ENCODE assay signal across 9 cellular contexts in genomic region chr10:11035318-11035920, GRCh38. TPM values are rescaled to one million over a fixed set of nuclear protein-coding genes. Genes with fewer than 3 reads are reported as not detected.
DNase-seq lines count a peak whose midpoint lies in the region; ATAC-seq and TF ChIP-seq lines count a peak whose summit lies in the region.
"Had no signal": no experiment of that assay in that cellular context is flagged by ENCODE, and none has a peak within 500 bp of the region (broad histone marks: within the 10 kb centered on the region; RNA-seq: fewer than 3 reads in every experiment).

No MANE protein-coding gene starts in this region.

- intact Hi-C loops in left ventricle myocardium superior (cut with micrococcal nuclease) (loop anchor here (10.0 kb wide), 1 partner anchor 229 kb away; no protein-coding TSS in a partner anchor), gastrocnemius medialis (cut with DNase I; ENCODE audit: low total_unique reads) (loop anchor here (1.0 to 5.0 kb wide), 3 partner anchors 18 to 143 kb away; partner anchors contain the start of gene CELF2)

- no peak overlapping the region for H3K27ac Mint-ChIP-seq in HFFc6

- H3K9me3 ChIP-seq in gastrocnemius medialis = no peaks in the 10 kb centered on the region

- no peak for TF ChIP-seq POLR2A in gastrocnemius medialis (IDR thresholded peaks at IDR 0.05)

- no peaks in the 10 kb centered on the region for H3K36me3 ChIP-seq in gastrocnemius medialis

- in situ Hi-C loops in astrocyte of the spinal cord (cut with HindIII; ENCODE audit: low sequenced_read_pairs) (no loop called here), gastrocnemius medialis (cut with MboI; ENCODE audit: low sequenced_read_pairs in 4 of 4) (no loop called here)

- peak; percentile 81 for ATAC-seq in left ventricle myocardium superior
- peak; percentile 92 to 97 for ATAC-seq in gastrocnemius medialis
- ATAC-seq in GM21360 (IDR thresholded peaks at IDR 0.05; ENCODE audit: unreplicated experiment) = no peak
- no peak for ATAC-seq in GM18858 (IDR thresholded peaks at IDR 0.05; ENCODE audit: unreplicated experiment)
- no peak for ATAC-seq in GM21529 (IDR thresholded peaks at IDR 0.05; ENCODE audit: unreplicated experiment)

- H3K4me3 Mint-ChIP-seq in HFFc6 = no peak overlapping the region

- TF ChIP-seq CTCF in HFFc6 (IDR thresholded peaks at IDR 0.05) = no peak
- no peak for TF ChIP-seq CTCF in astrocyte of the spinal cord (IDR thresholded peaks at IDR 0.05; ENCODE audit: low read depth, low read length)
- TF ChIP-seq CTCF in gastrocnemius medialis (IDR thresholded peaks at IDR 0.05 in 4 of 5, conservative IDR thresholded peaks at IDR 0.05 in 1 of 5) = no peak

- DNase-seq in HFFc6 (peak; percentile 32), astrocyte of the spinal cord (ENCODE audit: low read depth, low spot score) (peak; percentile 79), left ventricle myocardium superior (no peak), gastrocnemius medialis (peak; percentile 70 to 76), NCI-H69 (lab: John Stamatoyannopoulos, UW) (no peak)
- DNase-seq: activated CD8-positive, alpha-beta memory T cell treated with anti-CD3 and anti-CD28 coated beads, Interleukin-2, amount 50 U/mL, for 48 hours had no signal

- no peaks in the 10 kb centered on the region for H3K36me3 Mint-ChIP-seq in HFFc6 (ENCODE audit: low read depth)

- H3K4me1 Mint-ChIP-seq in HFFc6 (ENCODE audit: low read depth) = peaks cover 13% of the 10 kb centered on the region

- H3K27ac ChIP-seq in gastrocnemius medialis = peak overlapping the region; percentile 43 to 51 (median 46)

- no peaks in the 10 kb centered on the region for H3K27me3 ChIP-seq in gastrocnemius medialis

- peaks cover under 1% of the 10 kb centered on the region; the same call in 1 of the 2 replicates for H3K27me3 Mint-ChIP-seq in HFFc6 (ENCODE audit: insufficient read depth)

- H3K4me1 ChIP-seq in gastrocnemius medialis = peaks cover 14 to 18% of the 10 kb centered on the region in 2 donors

- no peak overlapping the region for H3K4me3 ChIP-seq in astrocyte of the spinal cord (ENCODE audit: low read depth, low read length)
- no peak overlapping the region for H3K4me3 ChIP-seq in gastrocnemius medialis

- no peaks in the 10 kb centered on the region for H3K9me3 Mint-ChIP-seq in HFFc6

RNA-seq across cellular contexts. Expression of gene CELF2, which starts 17.7 kb away (rescaled TPM):
- 1 to 10 TPM; 2.7 to 5.2 (median 3.5) TPM for total RNA-seq in HFFc6 (2021; fragmentation: NEBNext Ultra II Directional; extraction: Animal tissue kit (Norgen Biotek cat#: 25700))
- 68.3 TPM for total RNA-seq in left ventricle myocardium superior
- total RNA-seq in gastrocnemius medialis = 10 to 100 TPM; 30.0 to 56.6 (median 43.3) TPM

Comparison
In these comparisons a context has a peak if more than half of its experiments do, and no peak if none do; other contexts are left out.
1. DNase-seq: peak in HFFc6 (single experiment), astrocyte of the spinal cord (single experiment) and gastrocnemius medialis (2 of 2); none in left ventricle myocardium superior (single experiment) and NCI-H69 (single experiment).
2. ATAC-seq: peak in left ventricle myocardium superior (single experiment) and gastrocnemius medialis (2 of 2); none in GM21360 (single experiment), GM18858 (single experiment) and GM21529 (single experiment).
3. RNA of gene CELF2, which starts 17.7 kb away (total RNA-seq): 68.3 TPM in left ventricle myocardium superior (single experiment) and 30.0 to 56.6 TPM in gastrocnemius medialis; 2.7 to 5.2 TPM in HFFc6; every median in the first group is over 4 times any median in the second.